Comparison of ENCODE assay signal across 8 cellular contexts in the genomic region with DNA sequence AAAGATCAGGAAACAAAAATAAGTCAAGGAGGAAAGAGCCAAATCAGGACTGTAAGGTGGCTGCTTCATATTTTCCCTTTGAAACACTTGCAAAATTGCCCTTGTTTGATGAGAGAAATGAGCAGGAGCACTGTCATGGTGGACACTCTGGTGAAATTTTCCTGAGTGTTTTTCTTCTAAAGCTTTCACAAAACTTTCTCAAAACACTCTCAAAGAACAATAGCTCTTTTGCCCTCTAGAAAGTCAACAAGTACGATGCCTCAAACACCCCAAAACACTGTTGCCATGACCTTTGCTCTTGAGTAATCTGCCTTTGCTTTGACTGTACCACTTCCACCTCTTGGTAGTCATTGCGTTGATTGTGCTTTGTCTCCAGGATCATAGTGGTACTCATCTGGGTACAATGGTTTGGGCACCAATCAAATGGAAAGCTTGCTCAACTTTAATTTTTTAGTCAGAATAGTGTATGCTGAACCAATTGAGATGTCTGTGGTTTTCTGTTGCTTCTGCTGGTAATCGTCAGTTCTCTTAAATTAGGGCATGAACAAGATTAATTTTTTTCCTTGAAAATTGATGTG.
"Had no signal": no experiment of that assay in that cellular context is flagged by ENCODE, and none has a peak within 500 bp of the region (broad histone marks: within the 10 kb centered on the region; RNA-seq: fewer than 3 reads in every experiment).

No MANE protein-coding gene starts in this region.

- FAIRE-seq: H1, H54, HepG2 had no signal

- DNase-seq: H9, HCEC 1CT had no signal

- H3K4me2 ChIP-seq: GM23338 had no signal

- H3K9me3 Mint-ChIP-seq: GM23338, H9 had no signal

- H3K4me3 ChIP-seq: GM23338 had no signal

- ATAC-seq: GM23338, HepG2 had no signal

- H3K27ac ChIP-seq: HL-60 had no signal

- H3K36me3 Mint-ChIP-seq: IgD-negative memory B cell had no signal

- H2AFZ ChIP-seq: GM23338 had no signal

- H3K4me1 Mint-ChIP-seq: IgD-negative memory B cell had no signal

- H3K27me3 Mint-ChIP-seq: IgD-negative memory B cell had no signal

- H3K27ac Mint-ChIP-seq: GM23338, H9, IgD-negative memory B cell had no signal

- H3K4me3 Mint-ChIP-seq: GM23338, H9, IgD-negative memory B cell had no signal
